ENCODE assay signal across 18 cellular contexts in genomic region chr5:115258001-115258400, GRCh38. TPM values are rescaled to one million over a fixed set of nuclear protein-coding genes. Genes with fewer than 3 reads are reported as not detected.
DNase-seq lines count a peak whose midpoint lies in the region; ATAC-seq, FAIRE-seq and TF ChIP-seq lines count a peak whose summit lies in the region.
"Had no signal": no experiment of that assay in that cellular context is flagged by ENCODE, and none has a peak within 500 bp of the region (broad histone marks: within the 10 kb centered on the region; RNA-seq: fewer than 3 reads in every experiment).

No MANE protein-coding gene starts in this region.

- peaks cover 41% of the 10 kb centered on the region for H3K4me1 Mint-ChIP-seq in activated T-helper 17 cell treated with anti-CD3 and anti-CD28 coated beads, Interleukin-2, amount 50 U/mL, for 72 hours
- H3K4me1 Mint-ChIP-seq in activated T-helper 1 cell treated with anti-CD3 and anti-CD28 coated beads, Interleukin-12 subunit alpha, Interleukin-12 subunit beta, Interleukin-2, Interleukin-4 antibody, amounts not matched to agents 30 ng/mL and 10 ng/mL and 1 ng/mL, durations not matched to agents 14 hours and 24 hours and 36 hours (ENCODE audit: low read depth) = peaks cover 38% of the 10 kb centered on the region

- H3K4me3 Mint-ChIP-seq in activated T-helper 17 cell treated with anti-CD3 and anti-CD28 coated beads, Interleukin-2, amount 50 U/mL, for 72 hours = no peak overlapping the region
- H3K4me3 Mint-ChIP-seq in activated T-helper 1 cell treated with anti-CD3 and anti-CD28 coated beads, Interleukin-12 subunit alpha, Interleukin-12 subunit beta, Interleukin-2, Interleukin-4 antibody, amounts not matched to agents 30 ng/mL and 10 ng/mL and 1 ng/mL, durations not matched to agents 14 hours and 24 hours and 36 hours = no peak overlapping the region
- H3K4me3 Mint-ChIP-seq: B cell, H9 had no signal

- peaks cover 22% of the 10 kb centered on the region for H3K36me3 Mint-ChIP-seq in activated T-helper 17 cell treated with anti-CD3 and anti-CD28 coated beads, Interleukin-2, amount 50 U/mL, for 72 hours (ENCODE audit: low read depth)
- peaks cover 12% of the 10 kb centered on the region for H3K36me3 Mint-ChIP-seq in activated T-helper 1 cell treated with anti-CD3 and anti-CD28 coated beads, Interleukin-12 subunit alpha, Interleukin-12 subunit beta, Interleukin-2, Interleukin-4 antibody, amounts not matched to agents 30 ng/mL and 10 ng/mL and 1 ng/mL, durations not matched to agents 14 hours and 24 hours and 36 hours (ENCODE audit: low read depth)
- H3K36me3 Mint-ChIP-seq: IgD-negative memory B cell had no signal

- ATAC-seq in activated T-helper 17 cell treated with anti-CD3 and anti-CD28 coated beads, Interleukin-2, amount 50 U/mL, for 72 hours (replicated peaks) = no peak
- no peak for ATAC-seq in HG03175 (IDR thresholded peaks at IDR 0.05; ENCODE audit: unreplicated experiment)
- ATAC-seq: A549 had no signal

- no peak for TF ChIP-seq CTCF in AG10803 (conservative IDR thresholded peaks at IDR 0.05; ENCODE audit: low read length)
- no peak for TF ChIP-seq CTCF in fibroblast of the aortic adventitia (IDR thresholded peaks at IDR 0.05; ENCODE audit: insufficient read depth, low read length)

- FAIRE-seq in GM12892 (lab: Jason Lieb, UNC) = peak; percentile 5
- FAIRE-seq: A549 had no signal

- intact Hi-C loops in activated T-helper 1 cell treated with anti-CD3 and anti-CD28 coated beads, Interleukin-12 subunit alpha, Interleukin-12 subunit beta, Interleukin-2, Interleukin-4 antibody, amounts not matched to agents 30 ng/mL and 10 ng/mL and 1 ng/mL, durations not matched to agents 14 hours and 24 hours and 36 hours (cut with micrococcal nuclease) = no loop called here

- peak; percentile 28 for DNase-seq in AG10803 (ENCODE audit: low read depth)
- DNase-seq in GM12892 (ENCODE audit: insufficient read length) = no peak
- DNase-seq in fibroblast of the aortic adventitia (ENCODE audit: low read depth) = peak; percentile 7
- no peak for DNase-seq in activated T-helper 1 cell treated with anti-CD3 and anti-CD28 coated beads, Interleukin-12 subunit alpha, Interleukin-12 subunit beta, Interleukin-2, Interleukin-4 antibody, amounts not matched to agents 30 ng/mL and 10 ng/mL and 1 ng/mL, durations not matched to agents 14 hours and 24 hours and 36 hours (ENCODE audit: low spot score)
- no peak for DNase-seq in GM19240 (ENCODE audit: insufficient read length, low spot score)
- DNase-seq in NCI-H226 = no peak
- DNase-seq: DMS 273 treated with DMSO at 0.1 percent for 48 hours, H9, NCI-H1048, NCI-H1694, NCI-H510A, Peyer's patch, Right ventricle myocardium superior had no signal

- H3K27ac Mint-ChIP-seq in activated T-helper 17 cell treated with anti-CD3 and anti-CD28 coated beads, Interleukin-2, amount 50 U/mL, for 72 hours = peak overlapping the region; percentile 29
- H3K27ac Mint-ChIP-seq in activated T-helper 1 cell treated with anti-CD3 and anti-CD28 coated beads, Interleukin-12 subunit alpha, Interleukin-12 subunit beta, Interleukin-2, Interleukin-4 antibody, amounts not matched to agents 30 ng/mL and 10 ng/mL and 1 ng/mL, durations not matched to agents 14 hours and 24 hours and 36 hours = no peak overlapping the region
- H3K27ac Mint-ChIP-seq: B cell, H9, IgD-negative memory B cell had no signal

- H3K4me3 ChIP-seq in AG10803 (ENCODE audit: low read length) = no peak overlapping the region
- no peak overlapping the region for H3K4me3 ChIP-seq in fibroblast of the aortic adventitia (ENCODE audit: low read depth, low read length)
- H3K4me3 ChIP-seq: A549, Peyer's patch had no signal

- no peak for TF ChIP-seq POLR2A in GM12892 (IDR thresholded peaks at IDR 0.05; ENCODE audit: low read depth, low read length)

- no peaks in the 10 kb centered on the region for H3K27me3 Mint-ChIP-seq in activated T-helper 17 cell treated with anti-CD3 and anti-CD28 coated beads, Interleukin-2, amount 50 U/mL, for 72 hours
- H3K27me3 Mint-ChIP-seq in activated T-helper 1 cell treated with anti-CD3 and anti-CD28 coated beads, Interleukin-12 subunit alpha, Interleukin-12 subunit beta, Interleukin-2, Interleukin-4 antibody, amounts not matched to agents 30 ng/mL and 10 ng/mL and 1 ng/mL, durations not matched to agents 14 hours and 24 hours and 36 hours (ENCODE audit: insufficient read depth) = no peaks in the 10 kb centered on the region
- H3K27me3 Mint-ChIP-seq: B cell, IgD-negative memory B cell had no signal

- no peaks in the 10 kb centered on the region for H3K9me3 Mint-ChIP-seq in activated T-helper 17 cell treated with anti-CD3 and anti-CD28 coated beads, Interleukin-2, amount 50 U/mL, for 72 hours
- peaks cover 3% of the 10 kb centered on the region for H3K9me3 Mint-ChIP-seq in activated T-helper 1 cell treated with anti-CD3 and anti-CD28 coated beads, Interleukin-12 subunit alpha, Interleukin-12 subunit beta, Interleukin-2, Interleukin-4 antibody, amounts not matched to agents 30 ng/mL and 10 ng/mL and 1 ng/mL, durations not matched to agents 14 hours and 24 hours and 36 hours
- H3K9me3 Mint-ChIP-seq: H9, IgD-negative memory B cell had no signal

RNA-seq across cellular contexts. Expression of gene PGGT1B, which starts 4.7 kb away (rescaled TPM):
- polyA plus RNA-seq in GM12892 (2012; ENCODE audit: missing spikeins) = 10.7 TPM
- total RNA-seq in activated T-helper 17 cell treated with anti-CD3 and anti-CD28 coated beads, Interleukin-2, amount 50 U/mL, for 72 hours = 10 to 100 TPM; 33.7 to 42.9 TPM
- 5.7 and 15.1 TPM in 2 replicates for total RNA-seq in fibroblast of the aortic adventitia (ENCODE audit: low replicate concordance)
- 42.7 and 42.9 TPM in 2 replicates for total RNA-seq in activated T-helper 1 cell treated with anti-CD3 and anti-CD28 coated beads, Interleukin-12 subunit alpha, Interleukin-12 subunit beta, Interleukin-2, Interleukin-4 antibody, amounts not matched to agents 30 ng/mL and 10 ng/mL and 1 ng/mL, durations not matched to agents 14 hours and 24 hours and 36 hours

RNA-seq across cellular contexts. Expression of gene CCDC112, which starts 38.5 kb away (rescaled TPM):
- 5.0 TPM for polyA plus RNA-seq in GM12892 (2012; ENCODE audit: missing spikeins)
- 1 to 10 TPM; 1.4 to 1.7 TPM for total RNA-seq in activated T-helper 17 cell treated with anti-CD3 and anti-CD28 coated beads, Interleukin-2, amount 50 U/mL, for 72 hours
- total RNA-seq in fibroblast of the aortic adventitia (ENCODE audit: low replicate concordance) = 12.6 and 30.7 TPM in 2 replicates
- 0.22 and 0.29 TPM in 2 replicates for total RNA-seq in activated T-helper 1 cell treated with anti-CD3 and anti-CD28 coated beads, Interleukin-12 subunit alpha, Interleukin-12 subunit beta, Interleukin-2, Interleukin-4 antibody, amounts not matched to agents 30 ng/mL and 10 ng/mL and 1 ng/mL, durations not matched to agents 14 hours and 24 hours and 36 hours

Comparison
In these comparisons a context has a peak if more than half of its experiments do, and no peak if none do; other contexts are left out.
1. DNase-seq: peak in AG10803 (single experiment) and fibroblast of the aortic adventitia (single experiment); none in GM12892 (single experiment), activated T-helper 1 cell treated with anti-CD3 and anti-CD28 coated beads, Interleukin-12 subunit alpha, Interleukin-12 subunit beta, Interleukin-2, Interleukin-4 antibody, amounts not matched to agents 30 ng/mL and 10 ng/mL and 1 ng/mL, durations not matched to agents 14 hours and 24 hours and 36 hours (single experiment), GM19240 (single experiment) and NCI-H226 (single experiment).